18 cellular contexts compared by ENCODE assay signal in genomic region chr17:41640596-41640995, GRCh38. TPM values are rescaled to one million over a fixed set of nuclear protein-coding genes. Genes with fewer than 3 reads are reported as not detected.
"Had no signal": no experiment of that assay in that cellular context is flagged by ENCODE, and none has a peak within 500 bp of the region (broad histone marks: within the 10 kb centered on the region; RNA-seq: fewer than 3 reads in every experiment).

No MANE protein-coding gene starts in this region.

RNA-seq across cellular contexts. Expression of gene KRT17, which starts 16.2 kb away (rescaled TPM):
- total RNA-seq: left cardiac atrium; left lobe of liver; left ventricle myocardium inferior; left ventricle myocardium superior; liver; lung microvascular endothelial cell; mesenteric fat pad; mucosa of gallbladder; naive thymus-derived CD4-positive, alpha-beta T cell had no signal
- polyA plus RNA-seq: immature natural killer cell; naive thymus-derived CD4-positive, alpha-beta T cell had no signal

RNA-seq across cellular contexts. Expression of gene KRT16, which starts 28.0 kb away (rescaled TPM):
- total RNA-seq: left colon; left lobe of liver; left ventricle myocardium inferior; left ventricle myocardium superior; liver; lower lobe of right lung; lung microvascular endothelial cell; mononuclear cell; mucosa of descending colon; mucosa of gallbladder; myocyte; naive thymus-derived CD4-positive, alpha-beta T cell had no signal
- polyA plus RNA-seq: immature natural killer cell; liver; naive thymus-derived CD4-positive, alpha-beta T cell had no signal

RNA-seq across cellular contexts. Expression of gene KRT14, which starts 53.9 kb away (rescaled TPM):
- total RNA-seq: kidney; kidney epithelial cell; left lobe of liver; left ventricle myocardium inferior; left ventricle myocardium superior; liver; lower lobe of right lung; lung microvascular endothelial cell; mesothelial cell of epicardium; mononuclear cell; myocyte; naive thymus-derived CD4-positive, alpha-beta T cell had no signal
- polyA plus RNA-seq: immature natural killer cell; liver; naive thymus-derived CD4-positive, alpha-beta T cell had no signal
